Comparison of ENCODE assay signal across 1 cellular context in genomic region chr1:184513966-184514365, GRCh38.
TF ChIP-seq lines count a peak whose summit lies in the region.

No MANE protein-coding gene starts in this region.

TF ChIP-seq in HCT116, 20 proteins besides CTCF, POLR2A, EP300 and RAD21:
- TF ChIP-seq EGR1 (IDR thresholded peaks at IDR 0.05; ENCODE audit: low read depth) (no peak), TCF7L2 (IDR thresholded peaks at IDR 0.05; ENCODE audit: borderline replicate concordance, extremely low read depth, insufficient read depth, insufficient read length) (no peak), ZNF274 (IDR thresholded peaks at IDR 0.05; ENCODE audit: low read depth, low read length) (no peak)
